In the genomic region with DNA sequence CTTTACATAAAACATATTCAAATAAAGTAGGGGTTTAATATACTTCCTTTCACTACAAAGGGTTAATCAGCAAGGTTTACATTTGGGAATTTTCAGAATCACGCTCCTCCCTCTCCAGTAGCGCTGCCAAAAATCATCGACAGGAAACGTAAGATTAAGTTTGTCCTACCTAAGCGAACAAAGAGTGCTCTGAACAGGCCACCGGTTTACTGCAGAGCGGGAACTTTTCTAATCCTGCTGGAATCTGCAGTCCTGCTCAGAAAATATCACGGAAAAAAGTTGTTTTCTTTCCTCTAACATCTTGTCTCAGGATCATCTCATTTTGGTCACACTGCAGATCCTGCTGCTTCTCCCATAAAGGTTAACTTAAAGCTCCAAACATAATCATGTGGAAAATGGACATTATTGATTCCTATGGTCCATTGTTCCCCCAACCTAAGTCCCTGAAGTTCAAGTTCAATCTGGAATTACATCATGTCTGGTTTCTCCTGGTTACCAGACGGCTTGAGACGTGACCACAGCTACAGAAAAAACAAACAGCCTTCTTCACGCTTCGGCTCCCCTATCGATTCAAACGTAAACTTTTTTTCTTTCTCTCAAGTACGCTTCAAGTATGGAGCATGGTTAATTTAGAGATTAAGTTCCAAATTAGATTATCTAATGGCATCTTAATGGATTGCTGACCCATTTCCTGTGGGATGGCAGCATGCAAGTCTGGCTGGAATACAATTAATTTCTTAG, we compare ENCODE assay signal across 8 cellular contexts.
DNase-seq lines count a peak whose midpoint lies in the region; ATAC-seq and TF ChIP-seq lines count a peak whose summit lies in the region.

No MANE protein-coding gene starts in this region.

- in situ Hi-C loops in Caki2 (cut with HindIII; ENCODE audit: low pct_unique_long_range_greater_than_20kb, low sequenced_read_pairs) = no loop called here

- H3K4me3 Mint-ChIP-seq in nephron progenitor cell = peak overlapping the region; percentile 63

- H3K4me1 Mint-ChIP-seq in nephron progenitor cell = peaks cover 50% of the 10 kb centered on the region

- H3K27ac Mint-ChIP-seq in nephron progenitor cell = peak overlapping the region; percentile 66

- no peak for TF ChIP-seq CTCF in epithelial cell of proximal tubule (conservative IDR thresholded peaks at IDR 0.05; ENCODE audit: low read depth, low read length)
- no peak for TF ChIP-seq CTCF in nephron progenitor cell (IDR thresholded peaks at IDR 0.05)

- DNase-seq in Caki2 (ENCODE audit: low read depth) = peak; percentile 83
- peak; percentile 63 for DNase-seq in NCI-H345 treated with DMSO at 0.1 percent for 48 hours (lab: John Stamatoyannopoulos, UW; ENCODE audit: unreplicated experiment)
- peak; percentile 61 for DNase-seq in epithelial cell of proximal tubule (ENCODE audit: low read depth)
- no peak for DNase-seq in nephron progenitor cell
- DNase-seq in stimulated activated CD4-positive, alpha-beta T cell treated with anti-CD3 and anti-CD28 coated beads, Interleukin-4, amount 100 ng/mL, for 4 hours = no peak
- DNase-seq in activated effector memory CD4-positive, alpha-beta T cell treated with Interleukin-2 at 50 U/mL for 16 hours = no peak
- DNase-seq in T1000 (lab: John Stamatoyannopoulos, UW) = no peak

- H3K36me3 Mint-ChIP-seq in nephron progenitor cell (ENCODE audit: low read depth) = no peaks in the 10 kb centered on the region

- H3K9me3 Mint-ChIP-seq in nephron progenitor cell = no peaks in the 10 kb centered on the region

- ATAC-seq in GM21786 (IDR thresholded peaks at IDR 0.05; ENCODE audit: unreplicated experiment) = no peak

- H3K27me3 Mint-ChIP-seq in nephron progenitor cell (ENCODE audit: low read depth, poor library complexity) = peaks cover 3% of the 10 kb centered on the region

- H3K4me3 ChIP-seq in epithelial cell of proximal tubule (ENCODE audit: low read depth, low read length) = peak overlapping the region; percentile 10

Comparison
In these comparisons a context has a peak if more than half of its experiments do, and no peak if none do; other contexts are left out.
1. DNase-seq: peak in Caki2 (single experiment), NCI-H345 treated with DMSO at 0.1 percent for 48 hours (single experiment) and epithelial cell of proximal tubule (single experiment); none in nephron progenitor cell (single experiment), stimulated activated CD4-positive, alpha-beta T cell treated with anti-CD3 and anti-CD28 coated beads, Interleukin-4, amount 100 ng/mL, for 4 hours (0 of 2), activated effector memory CD4-positive, alpha-beta T cell treated with Interleukin-2 at 50 U/mL for 16 hours (single experiment) and T1000 (single experiment).